Comparison of ENCODE assay signal across 8 cellular contexts in the genomic region with DNA sequence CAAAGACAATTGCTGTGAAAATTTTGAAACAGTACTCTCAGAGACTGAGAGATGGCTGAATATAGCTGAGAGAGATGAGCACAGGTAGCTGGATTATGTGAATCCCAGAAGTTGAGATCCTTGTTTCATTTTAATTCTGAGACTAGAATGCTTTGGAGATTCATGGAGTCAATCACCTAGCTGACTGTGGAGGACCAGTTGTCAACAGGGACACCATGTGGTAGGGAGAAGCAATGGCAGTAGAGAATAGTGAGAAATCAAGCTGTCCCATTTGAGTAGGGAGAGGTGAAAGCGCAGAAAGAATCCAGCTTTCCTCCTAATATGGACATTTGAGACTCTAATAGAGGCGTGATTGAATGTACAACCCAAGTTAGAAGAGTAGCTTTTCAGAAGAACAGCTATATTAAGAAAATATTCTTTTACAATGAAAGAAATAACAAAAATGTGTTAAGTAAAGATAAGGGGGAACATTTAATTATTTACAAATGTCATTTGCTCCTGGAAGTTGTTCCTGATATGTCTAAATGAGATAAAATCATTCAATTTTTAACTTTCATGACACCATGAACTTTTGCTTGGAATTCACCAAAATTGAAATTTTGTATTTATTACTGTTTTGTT. TPM values are rescaled to one million over a fixed set of nuclear protein-coding genes. Genes with fewer than 3 reads are reported as not detected.
DNase-seq lines count a peak whose midpoint lies in the region; ATAC-seq and TF ChIP-seq lines count a peak whose summit lies in the region.

No MANE protein-coding gene starts in this region.

- in situ Hi-C loops in Panc1 (cut with HindIII; ENCODE audit: low pct_unique_long_range_greater_than_20kb, low sequenced_read_pairs), result no loop called here

- no peak overlapping the region for H3K27ac Mint-ChIP-seq in neural progenitor cell

- H3K4me1 ChIP-seq in Panc1 (ENCODE audit: control insufficient read depth, insufficient read depth, low read length) (peaks cover 4% of the 10 kb centered on the region; the same call in 1 of the 2 replicates), neural progenitor cell (no peaks in the 10 kb centered on the region)

- POLR2A ChIA-PET in Panc1 (lab: Charles Lee), result no interaction called here

- H3K36me3 ChIP-seq in Panc1 (ENCODE audit: control insufficient read depth, insufficient read depth, low read length) (no peaks in the 10 kb centered on the region), neural progenitor cell (no peaks in the 10 kb centered on the region)

- H3K4me3 ChIP-seq in HL-60 (replicated peaks; ENCODE audit: insufficient read depth, low read length) (no peak overlapping the region), Panc1 (ENCODE audit: low read depth in 2 of 2, low read length in 2 of 2) (no peak overlapping the region), neural progenitor cell (no peak overlapping the region)

- H3K4me3 Mint-ChIP-seq in neural progenitor cell, result no peak overlapping the region

- no peaks in the 10 kb centered on the region for H3F3A ChIP-seq in neural progenitor cell (ENCODE audit: low read depth)

- intact Hi-C loops in Panc1 (cut with micrococcal nuclease; ENCODE audit: unreplicated experiment), result loop anchor here (1.0 to 5.0 kb wide), 3 partner anchors 63 to 570 kb away; no protein-coding TSS in a partner anchor

- H3K9ac ChIP-seq in neural progenitor cell, result no peak overlapping the region

- no TSS peak for BruUV-seq in Panc1 (replicated peaks; lab: Mats Ljungman, UMichigan)

- CTCF ChIA-PET in Panc1 (lab: Charles Lee), result interaction anchor here (1.7 kb wide), 1 partner anchor 75 kb away, joined by 6 read pairs; no protein-coding TSS in a partner anchor

- TF ChIP-seq POLR2A in erythroblast (IDR thresholded peaks at IDR 0.05; ENCODE audit: low read length), result no peak

- TF ChIP-seq CTCF in HL-60 (IDR thresholded peaks at IDR 0.05; ENCODE audit: insufficient read depth, low read length), result peak; percentile 48
- peak; percentile 75 for TF ChIP-seq CTCF in Panc1 (IDR thresholded peaks at IDR 0.05)
- TF ChIP-seq CTCF in neural progenitor cell (IDR thresholded peaks at IDR 0.05), result peak; percentile 68

- no peaks in the 10 kb centered on the region for H3K36me3 Mint-ChIP-seq in neural progenitor cell

- H3K27ac ChIP-seq in HL-60 (replicated peaks) (no peak overlapping the region), Panc1 (ENCODE audit: low read length) (no peak overlapping the region), neural progenitor cell (no peak overlapping the region)

- H3K9me3 Mint-ChIP-seq in neural progenitor cell, result no peaks in the 10 kb centered on the region

- DNase-seq in DMS 273 treated with DMSO at 0.1 percent for 48 hours (lab: John Stamatoyannopoulos, UW) (peak; percentile 21), HL-60 (ENCODE audit: low read depth in 1 of 2, low spot score in 1 of 2) (peak in 1 of 2 experiments; percentile 11), Panc1 (ENCODE audit: low read depth, low spot score) (peak; percentile 32), erythroblast (lab: John Stamatoyannopoulos, UW) (peak; percentile 46 to 55), neural progenitor cell (ENCODE audit: low spot score) (peak; percentile 61)
- DNase-seq in activated CD4-positive, CD25-positive, alpha-beta regulatory T cell treated with anti-CD3 and anti-CD28 coated beads, Interleukin-2, amount 50 U/mL, for 72 hours, result no peak

- H3K9me3 ChIP-seq in Panc1 (ENCODE audit: control insufficient read depth, insufficient read depth, low read depth, low read length) (no peaks in the 10 kb centered on the region), neural progenitor cell (ENCODE audit: low read depth) (no peaks in the 10 kb centered on the region)

- H3K4me1 Mint-ChIP-seq in neural progenitor cell, result peaks cover 14% of the 10 kb centered on the region

- H3K27me3 Mint-ChIP-seq in neural progenitor cell (ENCODE audit: insufficient read depth, low read depth), result peaks cover 2% of the 10 kb centered on the region

- H3K79me2 ChIP-seq in neural progenitor cell (ENCODE audit: low read depth), result no peaks in the 10 kb centered on the region

- H2AFZ ChIP-seq in neural progenitor cell (replicated peaks), result no peak overlapping the region

- no peaks in the 10 kb centered on the region for H3K27me3 ChIP-seq in HL-60 (ENCODE audit: insufficient read depth, poor library complexity, severe bottlenecking)
- H3K27me3 ChIP-seq in Panc1 (ENCODE audit: control insufficient read depth, insufficient read depth, low read length), result no peaks in the 10 kb centered on the region
- H3K27me3 ChIP-seq in neural progenitor cell, result no peaks in the 10 kb centered on the region

- no peak overlapping the region for H3K4me2 ChIP-seq in neural progenitor cell

- ATAC-seq in GM19438 (IDR thresholded peaks at IDR 0.05; ENCODE audit: low read depth, unreplicated experiment) (peak; percentile 68), Panc1 (peak; percentile 90), HG02678 (IDR thresholded peaks at IDR 0.05; ENCODE audit: unreplicated experiment) (no peak)

- no peaks in the 10 kb centered on the region for H4K20me1 ChIP-seq in neural progenitor cell (ENCODE audit: low read depth)

RNA-seq across cellular contexts. Expression of a gene that starts 30.3 kb away (rescaled TPM):
- total RNA-seq in Panc1 (2021; ENCODE audit: unreplicated experiment), result 1.8 TPM
- 0.50 TPM for polyA plus RNA-seq in Panc1 (2012; ENCODE audit: insufficient read length)
- 2.7 and 6.1 TPM in 2 replicates for total RNA-seq in neural progenitor cell (ENCODE audit: low replicate concordance)
